ENCODE assay signal across 6 cellular contexts in genomic region chr9:84057662-84058061, GRCh38.
"Had no signal": no experiment of that assay in that cellular context is flagged by ENCODE, and none has a peak within 500 bp of the region (broad histone marks: within the 10 kb centered on the region; RNA-seq: fewer than 3 reads in every experiment).

No MANE protein-coding gene starts in this region.

- H3K27ac ChIP-seq: HL-60 had no signal

- ATAC-seq: HepG2, K562 had no signal

- H3K4me3 ChIP-seq: K562 had no signal

- DNase-seq: IMR-90, KBM-7, KG1 had no signal
